ENCODE assay signal across 22 cellular contexts in genomic region chr20:32594204-32594603, GRCh38.
"Had no signal": no experiment of that assay in that cellular context is flagged by ENCODE, and none has a peak within 500 bp of the region (broad histone marks: within the 10 kb centered on the region; RNA-seq: fewer than 3 reads in every experiment).

No MANE protein-coding gene starts in this region.

- H3K27ac ChIP-seq: SJSA1, SK-N-MC had no signal

- H3K4me3 ChIP-seq: MG63, SJSA1, SK-N-MC had no signal

- H3K36me3 ChIP-seq: MG63, SJSA1 had no signal

- FAIRE-seq: HTR-8/SVneo, RCC 7860 had no signal

- DNase-seq: Karpas-422, KG1, MG63, NCI-H1092, NCI-H1105 treated with DMSO at 0.1 percent for 48 hours, NCI-H1417 treated with DMSO at 0.1 percent for 48 hours, NCI-H146, NCI-H1694 treated with DMSO at 0.1 percent for 48 hours, NCI-H1930, NCI-H2081, NCI-H2107, NCI-H2227 treated with DMSO at 0.1 percent for 48 hours, NCI-H524 treated with DMSO at 0.1 percent for 48 hours, NCI-H69, NCI-H774, Right ventricle myocardium superior, RPMI8226, SIG-M5 had no signal

- H3K9me3 ChIP-seq: MG63, SJSA1 had no signal

- H3K27me3 ChIP-seq: MG63, SJSA1 had no signal
